Comparison of ENCODE assay signal across 23 cellular contexts in the genomic region with DNA sequence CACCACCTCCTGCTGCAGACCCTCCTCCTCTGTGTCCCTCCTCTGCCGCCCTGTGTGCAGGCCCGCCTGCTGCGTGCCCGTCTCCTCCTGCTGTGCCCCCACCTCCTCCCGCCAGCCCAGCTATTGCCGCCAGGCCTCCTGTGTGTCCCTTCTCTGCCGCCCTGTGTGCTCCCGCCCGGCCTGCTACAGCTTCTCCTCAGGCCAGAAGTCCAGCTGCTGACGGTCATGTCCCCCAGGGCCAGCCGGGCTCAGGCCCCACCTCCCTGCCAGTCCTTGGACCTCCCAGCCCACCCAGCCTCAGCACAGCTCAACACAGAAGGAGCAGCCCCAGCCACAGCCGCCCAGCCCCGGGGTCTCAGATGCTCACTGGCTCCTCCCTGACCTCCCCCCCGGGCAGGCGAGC. TPM values are rescaled to one million over a fixed set of nuclear protein-coding genes. Genes with fewer than 3 reads are reported as not detected.
"Had no signal": no experiment of that assay in that cellular context is flagged by ENCODE, and none has a peak within 500 bp of the region (broad histone marks: within the 10 kb centered on the region; RNA-seq: fewer than 3 reads in every experiment).

No MANE protein-coding gene starts in this region.

RNA-seq across cellular contexts. Expression of a gene that starts 0.9 kb away (rescaled TPM):
- total RNA-seq: heart right ventricle; hepatocyte; left cardiac atrium; left lung; liver; lower lobe of right lung; mammary epithelial cell; mucosa of gallbladder; naive thymus-derived CD8-positive, alpha-beta T cell; omental fat pad; pancreas; psoas muscle; right atrium auricular region; right lobe of liver; skeletal muscle tissue; smooth muscle cell; stomach; testis; thyroid gland; transverse colon; upper lobe of left lung; uterus had no signal
- polyA plus RNA-seq: heart right ventricle; hepatocyte; keratinocyte; liver; mammary epithelial cell; naive thymus-derived CD8-positive, alpha-beta T cell; pancreas; psoas muscle; smooth muscle cell; stomach had no signal

RNA-seq across cellular contexts. Expression of a gene that starts 9.3 kb away (rescaled TPM):
- total RNA-seq: heart right ventricle; hepatocyte; left cardiac atrium; left lung; liver; lower lobe of right lung; mammary epithelial cell; mucosa of gallbladder; naive thymus-derived CD8-positive, alpha-beta T cell; omental fat pad; pancreas; psoas muscle; right atrium auricular region; right lobe of liver; skeletal muscle tissue; smooth muscle cell; stomach; testis; thyroid gland; transverse colon; upper lobe of left lung; uterus had no signal
- polyA plus RNA-seq: heart right ventricle; hepatocyte; keratinocyte; liver; mammary epithelial cell; naive thymus-derived CD8-positive, alpha-beta T cell; pancreas; psoas muscle; smooth muscle cell; stomach had no signal

RNA-seq across cellular contexts. Expression of a gene that starts 16.0 kb away (rescaled TPM):
- total RNA-seq: heart right ventricle; hepatocyte; left cardiac atrium; left lung; liver; lower lobe of right lung; mammary epithelial cell; mucosa of gallbladder; naive thymus-derived CD8-positive, alpha-beta T cell; omental fat pad; pancreas; psoas muscle; right atrium auricular region; right lobe of liver; skeletal muscle tissue; smooth muscle cell; stomach; testis; thyroid gland; transverse colon; upper lobe of left lung; uterus had no signal
- polyA plus RNA-seq: heart right ventricle; hepatocyte; keratinocyte; liver; mammary epithelial cell; naive thymus-derived CD8-positive, alpha-beta T cell; pancreas; psoas muscle; smooth muscle cell; stomach had no signal

RNA-seq across cellular contexts. Expression of a gene that starts 18.4 kb away (rescaled TPM):
- total RNA-seq: heart right ventricle; hepatocyte; left cardiac atrium; left lung; liver; lower lobe of right lung; mammary epithelial cell; mucosa of gallbladder; naive thymus-derived CD8-positive, alpha-beta T cell; omental fat pad; pancreas; psoas muscle; right atrium auricular region; right lobe of liver; skeletal muscle tissue; smooth muscle cell; stomach; thyroid gland; transverse colon; upper lobe of left lung; uterus had no signal
- polyA plus RNA-seq: heart right ventricle; hepatocyte; keratinocyte; liver; mammary epithelial cell; naive thymus-derived CD8-positive, alpha-beta T cell; pancreas; psoas muscle; smooth muscle cell; stomach had no signal

RNA-seq across cellular contexts. Expression of a gene that starts 26.6 kb away (rescaled TPM):
- total RNA-seq: heart right ventricle; hepatocyte; left cardiac atrium; left lung; liver; lower lobe of right lung; mammary epithelial cell; mucosa of gallbladder; naive thymus-derived CD8-positive, alpha-beta T cell; omental fat pad; pancreas; psoas muscle; right atrium auricular region; right lobe of liver; skeletal muscle tissue; smooth muscle cell; stomach; testis; thyroid gland; transverse colon; upper lobe of left lung; uterus had no signal
- polyA plus RNA-seq: heart right ventricle; hepatocyte; keratinocyte; liver; mammary epithelial cell; naive thymus-derived CD8-positive, alpha-beta T cell; pancreas; psoas muscle; smooth muscle cell; stomach had no signal
